ENCODE assay signal across 1 cellular context in the genomic region with DNA sequence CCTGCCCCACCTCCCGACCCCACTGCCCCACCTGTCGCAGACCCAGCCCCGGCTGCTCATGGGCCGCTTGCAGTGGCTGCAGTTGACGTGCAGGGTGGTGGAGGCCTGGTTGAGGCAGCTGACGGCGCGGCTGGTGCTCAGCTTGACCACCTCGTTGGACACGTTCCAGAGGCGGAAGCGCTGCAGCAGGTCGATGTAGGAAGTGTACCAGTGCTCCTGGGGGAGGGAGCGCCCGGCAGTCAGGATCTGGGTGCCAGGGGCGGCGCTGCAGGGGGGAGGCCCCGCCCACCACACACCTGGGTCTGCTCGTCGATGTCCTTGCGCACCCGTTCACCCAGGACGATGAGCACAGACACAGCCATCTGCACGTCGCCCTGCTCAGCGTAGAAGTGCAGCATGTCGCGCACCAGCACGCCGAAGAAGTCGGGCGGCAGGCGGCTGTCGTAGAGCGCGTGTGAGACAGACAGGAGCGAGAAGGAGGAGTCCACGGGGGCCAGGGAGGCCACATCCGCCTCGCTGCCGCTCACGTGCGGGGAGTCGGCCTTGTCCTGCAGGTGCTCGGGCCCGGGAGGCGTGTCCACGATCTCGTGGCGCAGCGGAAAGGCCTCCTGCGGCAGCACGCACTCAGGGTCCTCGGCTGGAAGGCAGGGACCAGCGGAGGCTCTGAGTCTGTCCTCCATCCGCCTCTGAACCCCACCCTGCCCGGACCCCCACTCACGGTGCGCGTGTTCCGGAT.
TF ChIP-seq lines count a peak whose summit lies in the region.

No MANE protein-coding gene starts in this region.

TF ChIP-seq in K562, 482 proteins besides CTCF, POLR2A, EP300 and RAD21 (continued from another document):
- TF ChIP-seq, protein P1, sequence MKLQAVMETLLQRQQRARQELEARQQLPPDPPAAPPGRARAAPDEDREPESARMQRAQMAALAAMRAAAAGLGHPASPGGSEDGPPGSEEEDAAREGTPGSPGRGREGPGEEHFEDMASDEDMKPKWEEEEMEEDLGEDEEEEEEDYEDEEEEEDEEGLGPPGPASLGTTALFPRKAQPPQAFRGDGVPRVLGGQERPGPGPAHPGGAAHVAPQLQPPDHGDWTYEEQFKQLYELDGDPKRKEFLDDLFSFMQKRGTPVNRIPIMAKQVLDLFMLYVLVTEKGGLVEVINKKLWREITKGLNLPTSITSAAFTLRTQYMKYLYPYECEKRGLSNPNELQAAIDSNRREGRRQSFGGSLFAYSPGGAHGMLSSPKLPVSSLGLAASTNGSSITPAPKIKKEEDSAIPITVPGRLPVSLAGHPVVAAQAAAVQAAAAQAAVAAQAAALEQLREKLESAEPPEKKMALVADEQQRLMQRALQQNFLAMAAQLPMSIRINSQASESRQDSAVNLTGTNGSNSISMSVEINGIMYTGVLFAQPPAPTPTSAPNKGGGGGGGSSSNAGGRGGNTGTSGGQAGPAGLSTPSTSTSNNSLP (IDR thresholded peaks at IDR 0.05; ENCODE audit: borderline replicate concordance, low read depth, low read length) = no peak
- TF ChIP-seq ZFX (CRISPR knock-in tag; IDR thresholded peaks at IDR 0.05) (no peak), PRMT5 (CRISPR knock-in tag; IDR thresholded peaks at IDR 0.05) (no peak)
